9 cellular contexts compared by ENCODE assay signal in the genomic region with DNA sequence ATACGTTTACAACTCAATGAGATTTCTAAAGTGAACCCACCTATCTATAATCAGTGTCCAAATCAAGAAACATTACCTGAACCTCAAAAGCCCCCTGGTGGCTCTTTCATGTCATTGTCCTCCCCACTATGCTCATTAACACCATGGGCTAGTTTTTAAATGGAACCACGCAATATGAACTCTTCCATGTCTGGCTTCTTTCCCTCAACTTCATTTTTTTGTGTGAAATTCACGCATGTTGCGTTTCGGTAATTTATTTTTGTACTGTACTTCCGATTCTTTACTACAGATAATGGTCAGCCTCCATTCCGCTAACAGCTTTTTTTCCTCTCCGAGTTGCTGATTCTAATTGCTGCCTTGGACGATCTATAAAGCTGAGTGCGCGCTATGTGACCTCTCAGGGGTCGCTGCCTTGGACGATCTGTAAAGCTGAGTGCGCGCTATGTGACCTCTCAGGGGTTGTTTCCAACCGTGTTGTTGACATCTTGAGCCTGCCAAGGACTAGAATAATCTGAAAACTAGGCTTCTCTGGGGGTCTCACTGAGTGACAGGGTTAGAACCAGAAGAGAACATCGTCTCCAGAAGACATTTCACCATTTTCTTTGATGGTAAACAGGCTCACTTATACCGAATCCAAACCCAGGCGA. TPM values are rescaled to one million over a fixed set of nuclear protein-coding genes. Genes with fewer than 3 reads are reported as not detected.
DNase-seq lines count a peak whose midpoint lies in the region; ATAC-seq and TF ChIP-seq lines count a peak whose summit lies in the region.
"Had no signal": no experiment of that assay in that cellular context is flagged by ENCODE, and none has a peak within 500 bp of the region (broad histone marks: within the 10 kb centered on the region; RNA-seq: fewer than 3 reads in every experiment).

No MANE protein-coding gene starts in this region.

- no peaks in the 10 kb centered on the region for H3K36me3 ChIP-seq in psoas muscle (ENCODE audit: insufficient read depth in 1 of 2, low read depth in 1 of 2)

- peaks cover 41% of the 10 kb centered on the region for H3K4me1 Mint-ChIP-seq in activated naive CD4-positive, alpha-beta T cell treated with anti-CD3 and anti-CD28 coated beads, Interleukin-2, amount 10 ng/mL, durations not matched to agents 7 days and 5 days

- no peaks in the 10 kb centered on the region for H3K27me3 Mint-ChIP-seq in activated naive CD4-positive, alpha-beta T cell treated with anti-CD3 and anti-CD28 coated beads, Interleukin-2, amount 10 ng/mL, durations not matched to agents 7 days and 5 days
- H3K27me3 Mint-ChIP-seq: stimulated activated naive CD8-positive, alpha-beta T cell treated with anti-CD3 and anti-CD28 coated beads, Interleukin-15, Interleukin-2, amounts not matched to agents 100 ng/mL and 50 ng/mL, for 24 hours had no signal

- no peak overlapping the region for H3K4me3 Mint-ChIP-seq in activated naive CD4-positive, alpha-beta T cell treated with anti-CD3 and anti-CD28 coated beads, Interleukin-2, amount 10 ng/mL, durations not matched to agents 7 days and 5 days

- H3K36me3 Mint-ChIP-seq in activated naive CD4-positive, alpha-beta T cell treated with anti-CD3 and anti-CD28 coated beads, Interleukin-2, amount 10 ng/mL, durations not matched to agents 7 days and 5 days = peaks cover 22% of the 10 kb centered on the region

- peak overlapping the region; percentile 97 for H3K27ac ChIP-seq in psoas muscle

- H3K9me3 ChIP-seq in psoas muscle = no peaks in the 10 kb centered on the region

- CTCF ChIA-PET in activated naive CD4-positive, alpha-beta T cell treated with anti-CD3 and anti-CD28 coated beads, Interleukin-2, amount 10 ng/mL, durations not matched to agents 7 days and 5 days (lab: Charles Lee) = interaction anchor here (0.7 to 4.6 kb wide), 14 partner anchors 9 to 253 kb away, joined by 3 to 17 read pairs (median 4); a partner anchor contains a TSS

- no peak overlapping the region for H3K27ac Mint-ChIP-seq in activated naive CD4-positive, alpha-beta T cell treated with anti-CD3 and anti-CD28 coated beads, Interleukin-2, amount 10 ng/mL, durations not matched to agents 7 days and 5 days

- intact Hi-C loops in head of caudate nucleus (cut with DNase I) (loop anchor here (10.0 kb wide), 1 partner anchor 744 kb away; no protein-coding TSS in a partner anchor), psoas muscle (cut with DNase I) (loop anchor here in 1 of 2 donors (5.0 kb wide), 1 partner anchor 226 kb away; no protein-coding TSS in a partner anchor)

- TF ChIP-seq CTCF in GM13977 (IDR thresholded peaks at IDR 0.05; ENCODE audit: extremely low read depth, insufficient read depth, missing control alignments) (peak; percentile 72), psoas muscle (IDR thresholded peaks at IDR 0.05) (peak; percentile 72)

- no peaks in the 10 kb centered on the region for H3K27me3 ChIP-seq in psoas muscle (ENCODE audit: insufficient read depth in 3 of 3, low read length in 2 of 3)

- peak in 1 of 4 donors; percentile 39 for ATAC-seq in psoas muscle

- H3K9me3 Mint-ChIP-seq in activated naive CD4-positive, alpha-beta T cell treated with anti-CD3 and anti-CD28 coated beads, Interleukin-2, amount 10 ng/mL, durations not matched to agents 7 days and 5 days = no peaks in the 10 kb centered on the region
- H3K9me3 Mint-ChIP-seq: stimulated activated naive CD8-positive, alpha-beta T cell treated with anti-CD3 and anti-CD28 coated beads, Interleukin-15, Interleukin-2, amounts not matched to agents 100 ng/mL and 50 ng/mL, for 24 hours had no signal

- DNase-seq in AG08395 (ENCODE audit: low spot score) (peak; percentile 34), GM13977 (ENCODE audit: low spot score) (peak; percentile 61), HuH-7.5 (ENCODE audit: low spot score) (peak; percentile 39), NOMO-1 (lab: John Stamatoyannopoulos, UW; ENCODE audit: unreplicated experiment in 2 of 2) (peak; percentile 44 to 78), head of caudate nucleus (peak in 24 of 42 donors; percentile 17 to 74 (median 44)), psoas muscle (no peak), mesenteric fat pad (ENCODE audit: low spot score) (no peak)
- peak; percentile 62 for DNase-seq in activated naive CD4-positive, alpha-beta T cell treated with anti-CD3 and anti-CD28 coated beads, Interleukin-2, amount 10 ng/mL, durations not matched to agents 7 days and 5 days

- H3K4me3 ChIP-seq in psoas muscle = peak overlapping the region; percentile 89

- H3K4me1 ChIP-seq in psoas muscle = peaks cover 26% of the 10 kb centered on the region

- in situ Hi-C loops in GM13977 (cut with MboI; ENCODE audit: low pct_unique_long_range_greater_than_20kb, low sequenced_read_pairs, unreplicated experiment) = loop anchor here (10.0 to 25.0 kb wide), 2 partner anchors 224 to 736 kb away; no protein-coding TSS in a partner anchor

- WGBS in psoas muscle, 3 donors = 9 to 15% (median 9%) methylated on average over 19 of the region's 19 CpGs

RNA-seq across cellular contexts. Expression of a gene that starts 1.1 kb away (rescaled TPM):
- total RNA-seq in psoas muscle (100 to 1,000 TPM in 1 of 4 donors, 10 to 100 TPM in 3; 69.4 to 113 (median 77.2) TPM), mesenteric fat pad (83.7 TPM)
- 100 to 1,000 TPM in 2 of 3 donors, 10 to 100 TPM in 1; 94.3 to 260 (median 156) TPM for polyA plus RNA-seq in psoas muscle

RNA-seq across cellular contexts. Expression of a gene that starts 24.5 kb away (rescaled TPM):
- 10 to 100 TPM; 21.6 to 27.4 (median 24.3) TPM for total RNA-seq in psoas muscle
- polyA plus RNA-seq in psoas muscle = 10 to 100 TPM; 21.8 to 40.7 (median 29.6) TPM
- total RNA-seq in mesenteric fat pad = 25.6 TPM

Comparison
In these comparisons a context has a peak if more than half of its experiments do, and no peak if none do; other contexts are left out.
1. DNase-seq: peak in AG08395 (single experiment), GM13977 (single experiment), HuH-7.5 (single experiment), NOMO-1 (2 of 2), activated naive CD4-positive, alpha-beta T cell treated with anti-CD3 and anti-CD28 coated beads, Interleukin-2, amount 10 ng/mL, durations not matched to agents 7 days and 5 days (single experiment) and head of caudate nucleus (24 of 42); none in psoas muscle (0 of 2) and mesenteric fat pad (single experiment).